In the genomic region with DNA sequence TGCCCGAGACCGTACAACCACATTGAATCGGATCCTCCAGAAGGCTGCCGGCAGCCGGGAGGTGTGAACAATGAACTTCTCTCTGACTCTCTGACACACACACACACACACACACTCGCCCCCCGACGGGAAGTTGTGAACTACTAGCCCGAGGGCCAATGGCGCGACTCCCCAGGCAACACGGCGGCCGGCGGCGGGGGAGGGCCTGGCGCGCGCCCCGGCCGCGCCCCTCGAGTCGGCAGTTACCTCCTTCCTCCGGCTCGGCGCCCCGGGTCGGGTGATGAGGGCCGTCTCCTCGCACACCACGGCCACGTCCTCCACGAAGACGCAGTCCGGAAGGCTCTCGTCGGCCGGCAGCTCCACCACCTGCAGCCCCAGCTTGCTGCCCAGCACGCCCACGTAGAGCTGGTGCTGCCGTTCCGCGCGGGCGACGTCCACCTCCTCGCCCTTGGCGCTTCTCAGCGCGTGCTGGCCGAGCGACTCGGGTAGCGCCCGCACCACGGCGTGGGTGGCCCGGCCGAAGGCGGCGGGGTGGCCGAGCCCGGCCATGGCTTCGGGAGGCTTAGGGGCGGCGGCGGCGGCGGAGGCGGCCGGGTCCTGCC, we compare ENCODE assay signal across 1 cellular context.
A peak's percentile ranks its signal among the peaks of the same experiment; 100 is the strongest.
TF ChIP-seq lines count a peak whose summit lies in the region.

No MANE protein-coding gene starts in this region.

TF ChIP-seq in WTC11, 78 proteins besides CTCF, POLR2A, EP300 and RAD21 (continued from another document):
- TF ChIP-seq, protein P1, sequence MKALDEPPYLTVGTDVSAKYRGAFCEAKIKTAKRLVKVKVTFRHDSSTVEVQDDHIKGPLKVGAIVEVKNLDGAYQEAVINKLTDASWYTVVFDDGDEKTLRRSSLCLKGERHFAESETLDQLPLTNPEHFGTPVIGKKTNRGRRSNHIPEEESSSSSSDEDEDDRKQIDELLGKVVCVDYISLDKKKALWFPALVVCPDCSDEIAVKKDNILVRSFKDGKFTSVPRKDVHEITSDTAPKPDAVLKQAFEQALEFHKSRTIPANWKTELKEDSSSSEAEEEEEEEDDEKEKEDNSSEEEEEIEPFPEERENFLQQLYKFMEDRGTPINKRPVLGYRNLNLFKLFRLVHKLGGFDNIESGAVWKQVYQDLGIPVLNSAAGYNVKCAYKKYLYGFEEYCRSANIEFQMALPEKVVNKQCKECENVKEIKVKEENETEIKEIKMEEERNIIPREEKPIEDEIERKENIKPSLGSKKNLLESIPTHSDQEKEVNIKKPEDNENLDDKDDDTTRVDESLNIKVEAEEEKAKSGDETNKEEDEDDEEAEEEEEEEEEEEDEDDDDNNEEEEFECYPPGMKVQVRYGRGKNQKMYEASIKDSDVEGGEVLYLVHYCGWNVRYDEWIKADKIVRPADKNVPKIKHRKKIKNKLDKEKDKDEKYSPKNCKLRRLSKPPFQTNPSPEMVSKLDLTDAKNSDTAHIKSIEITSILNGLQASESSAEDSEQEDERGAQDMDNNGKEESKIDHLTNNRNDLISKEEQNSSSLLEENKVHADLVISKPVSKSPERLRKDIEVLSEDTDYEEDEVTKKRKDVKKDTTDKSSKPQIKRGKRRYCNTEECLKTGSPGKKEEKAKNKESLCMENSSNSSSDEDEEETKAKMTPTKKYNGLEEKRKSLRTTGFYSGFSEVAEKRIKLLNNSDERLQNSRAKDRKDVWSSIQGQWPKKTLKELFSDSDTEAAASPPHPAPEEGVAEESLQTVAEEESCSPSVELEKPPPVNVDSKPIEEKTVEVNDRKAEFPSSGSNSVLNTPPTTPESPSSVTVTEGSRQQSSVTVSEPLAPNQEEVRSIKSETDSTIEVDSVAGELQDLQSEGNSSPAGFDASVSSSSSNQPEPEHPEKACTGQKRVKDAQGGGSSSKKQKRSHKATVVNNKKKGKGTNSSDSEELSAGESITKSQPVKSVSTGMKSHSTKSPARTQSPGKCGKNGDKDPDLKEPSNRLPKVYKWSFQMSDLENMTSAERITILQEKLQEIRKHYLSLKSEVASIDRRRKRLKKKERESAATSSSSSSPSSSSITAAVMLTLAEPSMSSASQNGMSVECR (CRISPR knock-in tag; IDR thresholded peaks at IDR 0.05; ENCODE audit: borderline replicate concordance) = peak; percentile 82
- no peak for TF ChIP-seq ZBTB21 (CRISPR knock-in tag; IDR thresholded peaks at IDR 0.05; ENCODE audit: borderline replicate concordance)
- no peak for TF ChIP-seq EMX1 (CRISPR knock-in tag; IDR thresholded peaks at IDR 0.05)
